1 cellular context compared by ENCODE assay signal in the genomic region with DNA sequence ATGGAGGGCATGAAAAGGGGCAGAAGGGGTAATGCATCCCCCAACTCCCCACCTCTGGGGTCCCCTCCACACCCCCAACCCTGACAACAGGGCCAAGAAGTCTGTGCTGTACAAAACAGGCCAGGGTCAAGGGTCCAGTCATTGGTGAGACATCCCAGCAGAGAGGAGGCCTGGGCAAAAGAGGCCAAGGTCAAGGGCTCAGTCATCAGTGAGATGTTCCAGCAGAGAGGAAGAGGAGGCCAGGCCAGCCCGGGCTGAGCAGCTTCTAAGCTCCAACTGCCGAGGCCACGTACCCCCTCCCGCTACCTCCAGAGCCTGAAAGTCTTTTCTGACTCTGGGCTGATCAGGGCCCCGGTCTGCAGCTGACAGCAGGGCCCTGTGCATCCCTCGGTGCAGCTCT.
TF ChIP-seq lines count a peak whose summit lies in the region.

No MANE protein-coding gene starts in this region.

TF ChIP-seq in IMR-90, 13 proteins besides CTCF, POLR2A, EP300 and RAD21 (continued from another document):
- TF ChIP-seq SMC3 (IDR thresholded peaks at IDR 0.05; ENCODE audit: low read depth, low read length) (no peak), CHD1 (IDR thresholded peaks at IDR 0.05; ENCODE audit: low read depth, low read length) (no peak), MAZ (IDR thresholded peaks at IDR 0.05; ENCODE audit: borderline replicate concordance, low read depth, low read length) (no peak), MXI1 (IDR thresholded peaks at IDR 0.05; ENCODE audit: borderline replicate concordance, low read depth, low read length) (no peak), NFE2L2 (IDR thresholded peaks at IDR 0.05; ENCODE audit: low read depth, low read length) (no peak), RFX5 (IDR thresholded peaks at IDR 0.05; ENCODE audit: low read depth, low read length) (no peak), RCOR1 (IDR thresholded peaks at IDR 0.05; ENCODE audit: insufficient replicate concordance, low read length) (no peak), MAFK (IDR thresholded peaks at IDR 0.05; ENCODE audit: low read depth, low read length) (no peak)
- TF ChIP-seq, protein P1, sequence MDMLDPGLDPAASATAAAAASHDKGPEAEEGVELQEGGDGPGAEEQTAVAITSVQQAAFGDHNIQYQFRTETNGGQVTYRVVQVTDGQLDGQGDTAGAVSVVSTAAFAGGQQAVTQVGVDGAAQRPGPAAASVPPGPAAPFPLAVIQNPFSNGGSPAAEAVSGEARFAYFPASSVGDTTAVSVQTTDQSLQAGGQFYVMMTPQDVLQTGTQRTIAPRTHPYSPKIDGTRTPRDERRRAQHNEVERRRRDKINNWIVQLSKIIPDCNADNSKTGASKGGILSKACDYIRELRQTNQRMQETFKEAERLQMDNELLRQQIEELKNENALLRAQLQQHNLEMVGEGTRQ (IDR thresholded peaks at IDR 0.05; ENCODE audit: low read depth, low read length): no peak
- TF ChIP-seq, protein P2, sequence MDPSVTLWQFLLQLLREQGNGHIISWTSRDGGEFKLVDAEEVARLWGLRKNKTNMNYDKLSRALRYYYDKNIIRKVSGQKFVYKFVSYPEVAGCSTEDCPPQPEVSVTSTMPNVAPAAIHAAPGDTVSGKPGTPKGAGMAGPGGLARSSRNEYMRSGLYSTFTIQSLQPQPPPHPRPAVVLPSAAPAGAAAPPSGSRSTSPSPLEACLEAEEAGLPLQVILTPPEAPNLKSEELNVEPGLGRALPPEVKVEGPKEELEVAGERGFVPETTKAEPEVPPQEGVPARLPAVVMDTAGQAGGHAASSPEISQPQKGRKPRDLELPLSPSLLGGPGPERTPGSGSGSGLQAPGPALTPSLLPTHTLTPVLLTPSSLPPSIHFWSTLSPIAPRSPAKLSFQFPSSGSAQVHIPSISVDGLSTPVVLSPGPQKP (IDR thresholded peaks at IDR 0.05; ENCODE audit: borderline replicate concordance, low read depth, low read length): no peak
